In genomic region chr4:17068396-17068795, GRCh38 we compare ENCODE assay signal across 17 cellular contexts.
A peak's percentile ranks its signal among the peaks of the same experiment; 100 is the strongest.
DNase-seq lines count a peak whose midpoint lies in the region; ATAC-seq, FAIRE-seq and TF ChIP-seq lines count a peak whose summit lies in the region.
"Had no signal": no experiment of that assay in that cellular context is flagged by ENCODE, and none has a peak within 500 bp of the region (broad histone marks: within the 10 kb centered on the region; RNA-seq: fewer than 3 reads in every experiment).

No MANE protein-coding gene starts in this region.

- H3K4me3 ChIP-seq in bronchial epithelial cell (ENCODE audit: low read depth, low read length) (no peak overlapping the region), foreskin fibroblast (ENCODE audit: low read depth in 1 of 2, low read length in 2 of 2) (no peak overlapping the region), uterus (no peak overlapping the region)
- H3K4me3 ChIP-seq: K562, SJCRH30 had no signal

- TF ChIP-seq CTCF in bronchial epithelial cell (IDR thresholded peaks at IDR 0.05; ENCODE audit: insufficient read depth, low read length, severe bottlenecking) (no peak), foreskin fibroblast (IDR thresholded peaks at IDR 0.05; ENCODE audit: low read depth, low read length) (no peak), uterus (IDR thresholded peaks at IDR 0.05) (no peak)

- H3K4me1 ChIP-seq in uterus = peaks cover 0 to 5% of the 10 kb centered on the region in 2 donors
- H3K4me1 ChIP-seq: SJCRH30 had no signal

- DNase-seq in HCEC 1CT (peak; percentile 43), bronchial epithelial cell (ENCODE audit: low read depth) (peak; percentile 29), foreskin fibroblast (peak; percentile 62 to 68), uterus (no peak), glomerular visceral epithelial cell (ENCODE audit: extremely low spot score) (no peak), SIG-M5 (lab: John Stamatoyannopoulos, UW) (no peak)
- DNase-seq: ACHN; CD4-positive, CD25-positive, alpha-beta regulatory T cell; H9; NCI-H1436; NCI-H2029 treated with DMSO at 0.1 percent for 48 hours; NCI-H2171 treated with DMSO at 0.1 percent for 48 hours; OCI-M1; SJCRH30 had no signal

- intact Hi-C loops in uterus (cut with DNase I; ENCODE audit: low total_unique reads) = no loop called here

- H3K27me3 ChIP-seq in bronchial epithelial cell (ENCODE audit: control insufficient read depth, insufficient read depth, low read length) (no peaks in the 10 kb centered on the region), uterus (no peaks in the 10 kb centered on the region)
- H3K27me3 ChIP-seq: SJCRH30 had no signal

- H3K36me3 ChIP-seq in bronchial epithelial cell (ENCODE audit: control insufficient read depth, insufficient read depth, low read length) = no peaks in the 10 kb centered on the region
- H3K36me3 ChIP-seq in uterus = no peaks in the 10 kb centered on the region
- H3K36me3 ChIP-seq: SJCRH30 had no signal

- no peaks in the 10 kb centered on the region for H3K9me3 ChIP-seq in uterus
- H3K9me3 ChIP-seq: SJCRH30 had no signal

- H3K27ac ChIP-seq in uterus = peak overlapping the region; percentile 30 to 75
- H3K27ac ChIP-seq: SJCRH30 had no signal

- no peak for TF ChIP-seq POLR2A in uterus (IDR thresholded peaks at IDR 0.05)

- no peak for FAIRE-seq in bronchial epithelial cell (lab: Jason Lieb, UNC)
- FAIRE-seq: HTR-8/SVneo, K562 had no signal

- no peak for ATAC-seq in GM19467 (IDR thresholded peaks at IDR 0.05; ENCODE audit: unreplicated experiment)
- ATAC-seq: K562 had no signal

Comparison
In these comparisons a context has a peak if more than half of its experiments do, and no peak if none do; other contexts are left out.
1. DNase-seq: peak in HCEC 1CT (single experiment), bronchial epithelial cell (single experiment) and foreskin fibroblast (2 of 2); none in uterus (0 of 2), glomerular visceral epithelial cell (single experiment) and SIG-M5 (single experiment).